1 cellular context compared by ENCODE assay signal in the genomic region with DNA sequence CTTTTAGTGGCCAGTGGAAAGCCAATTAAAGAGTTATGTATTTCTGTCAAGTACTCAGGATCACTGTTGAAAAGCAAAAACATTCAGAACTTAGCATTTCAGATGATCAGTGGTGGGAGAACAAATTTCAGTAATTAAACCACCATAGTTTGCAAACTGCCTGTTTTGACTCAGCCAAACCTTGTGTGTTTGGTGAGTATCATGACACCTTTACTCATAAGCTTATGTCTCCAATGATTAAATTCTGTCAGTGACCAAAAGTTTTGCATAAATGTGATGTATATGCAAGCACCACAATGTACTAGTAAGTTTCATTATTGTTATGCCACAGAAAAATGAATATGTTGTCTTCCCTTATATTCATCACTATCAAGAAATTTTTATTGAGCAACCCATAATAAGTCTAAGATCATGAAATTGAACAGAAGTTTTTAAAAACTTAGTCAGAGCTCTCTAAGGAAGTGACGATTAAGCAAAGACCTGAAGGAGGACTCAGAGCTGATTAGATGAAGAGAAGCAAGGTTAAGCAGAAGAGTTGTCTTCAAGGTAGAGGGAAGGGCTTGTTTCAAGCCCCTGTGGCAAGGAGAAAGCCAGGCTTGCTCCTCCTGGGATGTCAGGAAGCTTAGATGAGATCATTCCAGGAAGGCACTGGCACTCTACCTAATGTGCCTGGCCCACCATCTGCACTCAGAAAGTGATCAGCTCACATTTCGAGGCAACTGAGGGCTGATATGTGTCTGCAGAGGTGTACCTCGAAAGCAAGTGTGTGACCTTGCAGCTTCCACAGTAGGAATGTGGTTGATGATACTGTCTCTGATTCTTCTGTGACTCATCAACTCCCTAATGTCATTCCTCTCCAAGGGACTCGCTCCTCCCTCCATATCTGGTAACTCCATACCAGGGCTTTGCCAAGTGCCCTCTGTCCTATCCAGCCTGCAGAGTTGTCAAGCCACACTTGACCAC.
TF ChIP-seq lines count a peak whose summit lies in the region.

No MANE protein-coding gene starts in this region.

TF ChIP-seq in HCT116, 20 proteins besides CTCF, POLR2A, EP300 and RAD21 (continued from another document):
- peak; percentile 36; the same call in 1 of the 2 replicates for TF ChIP-seq POLR2AphosphoS5 (IDR thresholded peaks at IDR 0.05; ENCODE audit: low read depth, low read length)
- peak; percentile 49; the same call in 1 of the 2 replicates for TF ChIP-seq SRF (IDR thresholded peaks at IDR 0.05; ENCODE audit: low read depth)
- no peak for TF ChIP-seq ELF1 (IDR thresholded peaks at IDR 0.05; ENCODE audit: borderline replicate concordance, low read depth)
- peak; percentile 61; the same call in 1 of the 2 replicates for TF ChIP-seq JUND (IDR thresholded peaks at IDR 0.05)
- TF ChIP-seq TCF7L2 (IDR thresholded peaks at IDR 0.05; ENCODE audit: borderline replicate concordance, extremely low read depth, insufficient read depth, insufficient read length) = no peak
- peak; percentile 47; the same call in 1 of the 2 replicates for TF ChIP-seq MAX (IDR thresholded peaks at IDR 0.05)
